23 cellular contexts compared by ENCODE assay signal in the genomic region with DNA sequence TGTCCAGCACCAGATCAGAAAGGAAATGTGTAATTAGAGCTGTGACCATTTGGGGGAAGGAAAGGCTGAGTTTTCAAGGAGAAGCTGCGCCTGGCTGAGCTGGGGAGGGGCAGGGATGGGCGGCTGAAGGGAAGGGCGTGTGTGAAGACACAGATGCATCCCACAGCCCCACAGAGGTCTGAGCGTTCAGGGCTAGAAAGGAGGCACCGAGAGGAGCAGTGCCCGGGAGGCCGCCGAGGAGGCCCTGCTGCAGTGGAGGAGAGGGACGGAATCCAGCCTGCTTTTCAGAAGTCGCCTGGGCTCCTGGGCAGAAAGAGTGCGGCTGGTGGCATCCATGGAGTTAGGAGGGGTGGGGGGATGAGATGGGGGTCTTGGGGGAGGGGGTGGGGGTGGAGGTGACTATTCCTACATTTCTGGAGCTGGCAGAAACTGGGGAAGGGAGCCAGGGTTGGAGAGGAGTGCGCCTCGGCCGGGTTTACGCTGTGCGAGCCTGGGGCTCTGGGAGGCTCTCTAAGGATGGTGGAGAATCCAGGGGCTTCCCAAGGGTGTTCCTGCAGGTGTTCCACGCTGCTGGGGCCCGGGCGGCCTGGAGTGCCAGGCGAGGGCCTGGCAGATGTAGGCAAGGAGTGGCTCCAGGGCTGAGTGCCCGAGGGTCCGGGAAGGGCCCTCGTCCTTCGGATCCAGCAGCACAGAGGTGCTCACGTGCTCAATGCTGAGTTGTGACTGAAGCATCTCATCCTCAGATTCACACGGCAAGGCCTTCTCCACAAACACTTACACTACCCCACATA.
"Had no signal": no experiment of that assay in that cellular context is flagged by ENCODE, and none has a peak within 500 bp of the region (broad histone marks: within the 10 kb centered on the region; RNA-seq: fewer than 3 reads in every experiment).

No MANE protein-coding gene starts in this region.

- ATAC-seq: gastroesophageal sphincter; left cardiac atrium; left ventricle myocardium superior; naive thymus-derived CD4-positive, alpha-beta T cell; stimulated activated naive CD8-positive, alpha-beta T cell treated with anti-CD3 and anti-CD28 coated beads, Interleukin-15, Interleukin-2, amounts not matched to agents 100 U/mL and 50 U/mL, for 24 hours had no signal

- H3K36me3 ChIP-seq: uterus had no signal

- H3K4me2 ChIP-seq: hepatocyte had no signal

- H3K27ac Mint-ChIP-seq: activated naive CD8-positive, alpha-beta T cell; naive thymus-derived CD4-positive, alpha-beta T cell; progenitor cell of endocrine pancreas; T-helper 1 cell treated with Interleukin-12 subunit alpha and Interleukin-12 subunit beta and Interleukin-4 antibody, amounts not matched to agents 30 μg/mL and 1 μg/mL, for 36 hours had no signal

- H3K4me3 ChIP-seq: gastroesophageal sphincter, hepatocyte, right lobe of liver, testis, transverse colon, uterus had no signal

- H3K4me3 Mint-ChIP-seq: activated naive CD8-positive, alpha-beta T cell; naive thymus-derived CD4-positive, alpha-beta T cell; T-helper 1 cell treated with Interleukin-12 subunit alpha and Interleukin-12 subunit beta and Interleukin-4 antibody, amounts not matched to agents 30 μg/mL and 1 μg/mL, for 36 hours had no signal

- H2AFZ ChIP-seq: hepatocyte had no signal

- H3K79me2 ChIP-seq: hepatocyte had no signal

- H3K27me3 ChIP-seq: gastroesophageal sphincter, hepatocyte, right lobe of liver, testis, transverse colon, uterus had no signal

- H3K4me1 ChIP-seq: right lobe of liver, testis, uterus had no signal

- H3K9me3 Mint-ChIP-seq: naive thymus-derived CD4-positive, alpha-beta T cell; T-helper 1 cell treated with Interleukin-12 subunit alpha and Interleukin-12 subunit beta and Interleukin-4 antibody, amounts not matched to agents 30 μg/mL and 1 μg/mL, for 36 hours had no signal

- DNase-seq: activated CD8-positive, alpha-beta memory T cell treated with anti-CD3 and anti-CD28 coated beads for 24 hours; activated effector memory CD4-positive, alpha-beta T cell treated with Interleukin-2 at 50 U/mL for 16 hours; activated naive CD4-positive, alpha-beta T cell treated with Interleukin-2 at 50 U/mL for 16 hours; anterior cingulate cortex; effector CD8-positive, alpha-beta T cell; erythroblast; left cardiac atrium; left ventricle myocardium superior; midbrain; naive thymus-derived CD4-positive, alpha-beta T cell; right lobe of liver; stimulated activated CD4-positive, alpha-beta T cell treated with anti-CD3 and anti-CD28 coated beads, Interleukin-4, amount 100 ng/mL, for 1 hour; stimulated activated naive CD8-positive, alpha-beta T cell treated with anti-CD3 and anti-CD28 coated beads, Interleukin-15, Interleukin-2, amounts not matched to agents 100 U/mL and 50 U/mL, for 24 hours; SW 1271; T-helper 9 cell; testis; transverse colon; uterus had no signal

- H3K27ac ChIP-seq: gastroesophageal sphincter, hepatocyte, right lobe of liver, testis, transverse colon, uterus had no signal

- H3K9me3 ChIP-seq: gastroesophageal sphincter, right lobe of liver, testis, transverse colon, uterus had no signal

- H3K27me3 Mint-ChIP-seq: activated naive CD8-positive, alpha-beta T cell; naive thymus-derived CD4-positive, alpha-beta T cell; progenitor cell of endocrine pancreas had no signal
